Comparison of ENCODE assay signal across 24 cellular contexts in the genomic region with DNA sequence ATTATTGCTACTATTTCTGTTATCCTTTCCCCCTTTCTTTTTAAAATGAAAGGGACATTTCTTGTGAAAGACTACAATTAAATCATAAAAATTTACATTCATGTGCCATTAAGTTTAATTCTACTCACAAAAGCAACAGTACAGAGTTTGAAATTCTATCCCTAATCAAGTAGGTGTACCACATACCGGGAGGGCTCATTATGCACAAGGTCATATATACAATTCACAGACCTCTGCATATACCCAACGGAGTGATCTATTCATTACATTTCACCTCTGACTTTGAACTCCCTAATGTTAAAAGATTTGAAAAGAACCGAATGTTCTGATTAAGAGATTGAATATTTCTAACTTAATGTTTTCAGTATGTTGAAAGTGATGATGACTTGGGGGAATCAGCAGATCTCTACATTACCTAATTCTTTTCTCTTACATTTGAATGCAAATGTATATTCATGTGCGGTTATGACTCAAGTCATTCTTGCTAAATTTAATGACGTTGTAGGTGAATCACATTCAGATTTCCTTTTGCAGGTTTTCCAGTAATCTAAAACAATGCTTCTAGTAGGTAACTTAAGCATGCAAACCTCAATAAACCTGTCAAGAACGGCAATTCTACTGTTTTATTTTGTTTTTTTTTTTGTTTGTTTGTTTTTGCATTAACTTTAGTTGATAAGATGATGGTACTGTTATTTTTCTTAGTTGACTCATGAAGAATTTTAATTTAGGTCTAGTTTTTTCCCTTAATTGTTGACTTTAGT. TPM values are rescaled to one million over a fixed set of nuclear protein-coding genes. Genes with fewer than 3 reads are reported as not detected.
DNase-seq lines count a peak whose midpoint lies in the region; ATAC-seq, FAIRE-seq and TF ChIP-seq lines count a peak whose summit lies in the region.
"Had no signal": no experiment of that assay in that cellular context is flagged by ENCODE, and none has a peak within 500 bp of the region (broad histone marks: within the 10 kb centered on the region; RNA-seq: fewer than 3 reads in every experiment).

No MANE protein-coding gene starts in this region.

- peak; percentile 40 for ATAC-seq in activated T-helper 17 cell treated with anti-CD3 and anti-CD28 coated beads, Interleukin-2, amount 50 U/mL, for 72 hours (replicated peaks)
- ATAC-seq: activated CD8-positive, alpha-beta T cell treated with anti-CD3 and anti-CD28 coated beads for 36 hours; lower lobe of right lung had no signal

- H3K27me3 Mint-ChIP-seq in activated T-helper 17 cell treated with anti-CD3 and anti-CD28 coated beads, Interleukin-2, amount 50 U/mL, for 72 hours, result peaks cover 39% of the 10 kb centered on the region

- TF ChIP-seq RAD21 in Ishikawa (IDR thresholded peaks at IDR 0.05; ENCODE audit: low read depth), result no peak

- peaks cover 17% of the 10 kb centered on the region for H3K27me3 ChIP-seq in thyroid gland

- intact Hi-C loops in thyroid gland (cut with DNase I), result no loop called here

- no peaks in the 10 kb centered on the region for H3K4me1 Mint-ChIP-seq in activated T-helper 17 cell treated with anti-CD3 and anti-CD28 coated beads, Interleukin-2, amount 50 U/mL, for 72 hours
- H3K4me1 Mint-ChIP-seq: activated B cell treated with CpG ODN at 0.5 μM for 24 hours had no signal

- no peak overlapping the region for H3K27ac Mint-ChIP-seq in activated T-helper 17 cell treated with anti-CD3 and anti-CD28 coated beads, Interleukin-2, amount 50 U/mL, for 72 hours
- H3K27ac Mint-ChIP-seq: activated B cell treated with CpG ODN at 0.5 μM for 24 hours; activated CD8-positive, alpha-beta T cell treated with anti-CD3 and anti-CD28 coated beads for 36 hours had no signal

- H3K36me3 Mint-ChIP-seq in activated T-helper 17 cell treated with anti-CD3 and anti-CD28 coated beads, Interleukin-2, amount 50 U/mL, for 72 hours (ENCODE audit: low read depth), result no peaks in the 10 kb centered on the region

- DNase-seq in GM18507 (ENCODE audit: extremely low spot score, insufficient read length, low read depth), result no peak
- peak; percentile 52 for DNase-seq in fibroblast of peridontal ligament (ENCODE audit: extremely low read depth)
- DNase-seq in SKM-1 (lab: John Stamatoyannopoulos, UW; ENCODE audit: unreplicated experiment), result no peak
- no peak for DNase-seq in NCI-H2029 (lab: John Stamatoyannopoulos, UW)
- no peak for DNase-seq in thyroid gland
- no peak for DNase-seq in HuH-7.5 (ENCODE audit: low spot score)
- DNase-seq: activated B cell treated with CpG ODN at 0.5 μM for 24 hours; activated CD8-positive, alpha-beta T cell treated with anti-CD3 and anti-CD28 coated beads for 36 hours; activated naive CD4-positive, alpha-beta T cell treated with anti-CD3 and anti-CD28 coated beads, Interleukin-2, amount 50 U/mL, for 16 hours; cortex of kidney; foreskin melanocyte; hypothalamus; islet precursor cell; lower lobe of right lung; NCI-H2227 treated with DMSO at 0.1 percent for 48 hours; NCI-H774; stimulated activated CD4-positive, alpha-beta T cell treated with anti-CD3 and anti-CD28 coated beads, Interleukin-4, amount 100 ng/mL, for 1 hour; stomach; trophoblast cell had no signal

- TF ChIP-seq CTCF in thyroid gland (IDR thresholded peaks at IDR 0.05), result no peak

- no peaks in the 10 kb centered on the region for H3K36me3 ChIP-seq in thyroid gland
- H3K36me3 ChIP-seq: HAP-1, lower lobe of right lung, stomach had no signal

- WGBS in thyroid gland, 2 donors, result 78 to 83% methylated on average over 6 of the region's 6 CpGs

- peak; percentile 24 for FAIRE-seq in GM18507 (lab: Jason Lieb, UNC)
- FAIRE-seq: endometrium had no signal

- no peaks in the 10 kb centered on the region for H3K9me3 ChIP-seq in thyroid gland
- H3K9me3 ChIP-seq: HAP-1, lower lobe of right lung, stomach had no signal

- peak; percentile 72 for TF ChIP-seq EP300 in Ishikawa (IDR thresholded peaks at IDR 0.05; ENCODE audit: borderline replicate concordance)

- peaks cover 6% of the 10 kb centered on the region for H3K9me3 Mint-ChIP-seq in activated T-helper 17 cell treated with anti-CD3 and anti-CD28 coated beads, Interleukin-2, amount 50 U/mL, for 72 hours
- H3K9me3 Mint-ChIP-seq: activated B cell treated with CpG ODN at 0.5 μM for 24 hours; activated CD8-positive, alpha-beta T cell treated with anti-CD3 and anti-CD28 coated beads for 36 hours had no signal

- TF ChIP-seq POLR2A in thyroid gland (IDR thresholded peaks at IDR 0.05), result no peak

- no peak overlapping the region for H3K4me3 Mint-ChIP-seq in activated T-helper 17 cell treated with anti-CD3 and anti-CD28 coated beads, Interleukin-2, amount 50 U/mL, for 72 hours
- H3K4me3 Mint-ChIP-seq: activated B cell treated with CpG ODN at 0.5 μM for 24 hours; activated CD8-positive, alpha-beta T cell treated with anti-CD3 and anti-CD28 coated beads for 36 hours had no signal

- H3K27ac ChIP-seq in thyroid gland, result no peak overlapping the region
- H3K27ac ChIP-seq: lower lobe of right lung, stomach had no signal

- no peaks in the 10 kb centered on the region for H3K4me1 ChIP-seq in thyroid gland
- H3K4me1 ChIP-seq: lower lobe of right lung had no signal

- no peak overlapping the region for H3K4me3 ChIP-seq in thyroid gland (replicated peaks in 1 of 3)
- H3K4me3 ChIP-seq: HAP-1, lower lobe of right lung, stomach had no signal

TF ChIP-seq in Ishikawa, 13 proteins besides CTCF, POLR2A, EP300 and RAD21:
- TF ChIP-seq FOXM1 (IDR thresholded peaks at IDR 0.05; ENCODE audit: borderline replicate concordance, low read depth), result peak; percentile 70; the same call in 1 of the 2 replicates
- peak; percentile 66 for TF ChIP-seq CREB1 (IDR thresholded peaks at IDR 0.05; ENCODE audit: low read depth)
- TF ChIP-seq, protein P1, sequence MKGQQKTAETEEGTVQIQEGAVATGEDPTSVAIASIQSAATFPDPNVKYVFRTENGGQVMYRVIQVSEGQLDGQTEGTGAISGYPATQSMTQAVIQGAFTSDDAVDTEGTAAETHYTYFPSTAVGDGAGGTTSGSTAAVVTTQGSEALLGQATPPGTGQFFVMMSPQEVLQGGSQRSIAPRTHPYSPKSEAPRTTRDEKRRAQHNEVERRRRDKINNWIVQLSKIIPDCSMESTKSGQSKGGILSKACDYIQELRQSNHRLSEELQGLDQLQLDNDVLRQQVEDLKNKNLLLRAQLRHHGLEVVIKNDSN (IDR thresholded peaks at IDR 0.05), result no peak
- TF ChIP-seq NFIC (IDR thresholded peaks at IDR 0.05), result peak; percentile 2; the same call in 1 of the 2 replicates
- no peak for TF ChIP-seq YY1 (IDR thresholded peaks at IDR 0.05; ENCODE audit: low read depth)
- no peak for TF ChIP-seq ZBTB7A (IDR thresholded peaks at IDR 0.05; ENCODE audit: low read depth)
- TF ChIP-seq TCF12 (IDR thresholded peaks at IDR 0.05; ENCODE audit: low read depth), result peak; percentile 61; the same call in 1 of the 2 replicates
- TF ChIP-seq EGR1 (IDR thresholded peaks at IDR 0.05), result no peak
- peak; percentile 59; the same call in 1 of the 2 replicates for TF ChIP-seq CEBPB (IDR thresholded peaks at IDR 0.05)
- TF ChIP-seq TEAD4 (IDR thresholded peaks at IDR 0.05), result peak; percentile 77
- TF ChIP-seq, protein P2, sequence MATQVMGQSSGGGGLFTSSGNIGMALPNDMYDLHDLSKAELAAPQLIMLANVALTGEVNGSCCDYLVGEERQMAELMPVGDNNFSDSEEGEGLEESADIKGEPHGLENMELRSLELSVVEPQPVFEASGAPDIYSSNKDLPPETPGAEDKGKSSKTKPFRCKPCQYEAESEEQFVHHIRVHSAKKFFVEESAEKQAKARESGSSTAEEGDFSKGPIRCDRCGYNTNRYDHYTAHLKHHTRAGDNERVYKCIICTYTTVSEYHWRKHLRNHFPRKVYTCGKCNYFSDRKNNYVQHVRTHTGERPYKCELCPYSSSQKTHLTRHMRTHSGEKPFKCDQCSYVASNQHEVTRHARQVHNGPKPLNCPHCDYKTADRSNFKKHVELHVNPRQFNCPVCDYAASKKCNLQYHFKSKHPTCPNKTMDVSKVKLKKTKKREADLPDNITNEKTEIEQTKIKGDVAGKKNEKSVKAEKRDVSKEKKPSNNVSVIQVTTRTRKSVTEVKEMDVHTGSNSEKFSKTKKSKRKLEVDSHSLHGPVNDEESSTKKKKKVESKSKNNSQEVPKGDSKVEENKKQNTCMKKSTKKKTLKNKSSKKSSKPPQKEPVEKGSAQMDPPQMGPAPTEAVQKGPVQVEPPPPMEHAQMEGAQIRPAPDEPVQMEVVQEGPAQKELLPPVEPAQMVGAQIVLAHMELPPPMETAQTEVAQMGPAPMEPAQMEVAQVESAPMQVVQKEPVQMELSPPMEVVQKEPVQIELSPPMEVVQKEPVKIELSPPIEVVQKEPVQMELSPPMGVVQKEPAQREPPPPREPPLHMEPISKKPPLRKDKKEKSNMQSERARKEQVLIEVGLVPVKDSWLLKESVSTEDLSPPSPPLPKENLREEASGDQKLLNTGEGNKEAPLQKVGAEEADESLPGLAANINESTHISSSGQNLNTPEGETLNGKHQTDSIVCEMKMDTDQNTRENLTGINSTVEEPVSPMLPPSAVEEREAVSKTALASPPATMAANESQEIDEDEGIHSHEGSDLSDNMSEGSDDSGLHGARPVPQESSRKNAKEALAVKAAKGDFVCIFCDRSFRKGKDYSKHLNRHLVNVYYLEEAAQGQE (IDR thresholded peaks at IDR 0.05; ENCODE audit: low read depth), result no peak
- TF ChIP-seq TAF1 (IDR thresholded peaks at IDR 0.05; ENCODE audit: low read depth), result no peak
- TF ChIP-seq, protein P3, sequence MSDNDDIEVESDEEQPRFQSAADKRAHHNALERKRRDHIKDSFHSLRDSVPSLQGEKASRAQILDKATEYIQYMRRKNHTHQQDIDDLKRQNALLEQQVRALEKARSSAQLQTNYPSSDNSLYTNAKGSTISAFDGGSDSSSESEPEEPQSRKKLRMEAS (IDR thresholded peaks at IDR 0.05), result no peak

RNA-seq across cellular contexts. Expression of a gene that starts 7.3 kb away (rescaled TPM):
- total RNA-seq in activated T-helper 17 cell treated with anti-CD3 and anti-CD28 coated beads, Interleukin-2, amount 50 U/mL, for 72 hours, result not detected
- total RNA-seq in thyroid gland, result 1 to 10 TPM; 3.3 to 8.2 (median 5.3) TPM
- total RNA-seq: activated CD8-positive, alpha-beta T cell treated with anti-CD3 and anti-CD28 coated beads for 36 hours; OCI-LY7 had no signal

Comparison
In these comparisons a context has a peak if more than half of its experiments do, and no peak if none do; other contexts are left out.
1. RNA of a gene that starts 7.3 kb away (total RNA-seq): 3.3 to 8.2 TPM in thyroid gland; not detected in activated T-helper 17 cell treated with anti-CD3 and anti-CD28 coated beads, Interleukin-2, amount 50 U/mL, for 72 hours; every median in the first group is over 4 times any median in the second.